Comparison of ENCODE assay signal across 1 cellular context in the genomic region with DNA sequence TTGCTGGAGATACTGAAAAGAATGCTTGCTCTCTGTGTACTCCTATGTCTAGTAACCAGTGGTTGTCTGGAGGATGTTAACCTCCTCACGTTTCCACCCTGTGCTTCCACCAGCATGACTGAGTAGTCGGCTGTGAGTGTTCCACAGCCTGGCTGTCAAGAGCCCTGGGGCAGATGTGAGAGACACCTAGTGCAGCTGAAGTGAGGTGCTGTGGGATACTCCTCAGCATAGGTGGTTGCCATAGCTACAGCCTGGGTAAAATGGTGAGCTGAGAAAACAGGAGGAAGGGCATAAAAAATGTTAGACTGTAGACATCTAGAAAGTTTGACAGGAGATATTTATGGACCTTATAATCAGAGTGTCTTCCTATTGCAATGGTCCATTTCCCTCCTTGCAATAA.
TF ChIP-seq lines count a peak whose summit lies in the region.

No MANE protein-coding gene starts in this region.

TF ChIP-seq in GM12878, 131 proteins besides CTCF, POLR2A, EP300 and RAD21:
- peak; percentile 11; the same call in 1 of the 2 replicates for TF ChIP-seq SMC3 (IDR thresholded peaks at IDR 0.05; ENCODE audit: borderline replicate concordance, low read length)
- TF ChIP-seq BHLHE40 (IDR thresholded peaks at IDR 0.05; ENCODE audit: borderline replicate concordance in 1 of 2, low read depth in 2 of 2, low read length in 1 of 2) = no peak
